9 cellular contexts compared by ENCODE assay signal in the genomic region with DNA sequence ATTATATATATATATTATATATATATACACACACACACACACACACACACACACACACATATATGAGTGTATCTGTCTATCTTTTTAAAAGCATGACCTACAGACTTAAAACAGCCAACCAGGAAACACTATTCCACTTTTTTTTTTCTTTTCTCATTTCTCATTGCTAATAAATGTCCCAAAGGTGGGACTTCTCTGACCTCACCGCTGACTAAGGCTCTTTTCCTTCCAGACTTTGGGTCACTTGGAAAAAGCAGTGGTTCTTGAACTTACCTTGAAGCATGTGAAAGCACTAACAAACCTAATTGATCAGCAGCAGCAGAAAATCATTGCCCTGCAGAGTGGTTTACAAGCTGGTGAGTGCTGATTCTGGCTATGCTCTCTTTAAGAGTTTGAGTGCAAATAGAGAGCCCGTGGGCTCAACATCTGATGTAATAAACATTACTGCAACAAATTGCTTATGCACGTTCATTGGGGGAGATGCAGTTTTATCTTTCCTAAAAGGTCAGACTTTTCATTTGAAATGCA. TPM values are rescaled to one million over a fixed set of nuclear protein-coding genes. Genes with fewer than 3 reads are reported as not detected.
DNase-seq lines count a peak whose midpoint lies in the region; ATAC-seq, FAIRE-seq and TF ChIP-seq lines count a peak whose summit lies in the region.
"Had no signal": no experiment of that assay in that cellular context is flagged by ENCODE, and none has a peak within 500 bp of the region (broad histone marks: within the 10 kb centered on the region; RNA-seq: fewer than 3 reads in every experiment).

No MANE protein-coding gene starts in this region.

- peaks cover 30% of the 10 kb centered on the region for H3K36me3 Mint-ChIP-seq in MCF 10A (ENCODE audit: insufficient read depth, unreplicated experiment)

- H3K27me3 Mint-ChIP-seq in MCF 10A (ENCODE audit: insufficient read depth, unreplicated experiment): no peaks in the 10 kb centered on the region

- H3K4me3 ChIP-seq in AG04449 (ENCODE audit: low read depth, low read length) (peak overlapping the region; percentile 99), HUES48 (ENCODE audit: low read depth, low read length) (0 out of 2 replicates have a peak overlapping the region, but pooled peaks have one; percentile 23), mucosa of stomach (ENCODE audit: low read length) (peak overlapping the region; percentile 9)

- peaks cover 43% of the 10 kb centered on the region for H3K4me1 Mint-ChIP-seq in MCF 10A (ENCODE audit: insufficient read depth, unreplicated experiment)

- intact Hi-C loops in MCF 10A (cut with micrococcal nuclease): loop anchor here (10.0 kb wide), 1 partner anchor 204 kb away; a partner anchor contains a TSS

- TF ChIP-seq CTCF in AG04449 (IDR thresholded peaks at IDR 0.05; ENCODE audit: insufficient read depth, low read length, missing control alignments) (no peak), MCF 10A (IDR thresholded peaks at IDR 0.05; ENCODE audit: unreplicated experiment) (no peak)

- POLR2A ChIA-PET in AG04449 (lab: Yijun Ruan, JAX) (interaction anchor here (1.0 to 3.6 kb wide), 4 partner anchors 42 to 270 kb away, joined by 3 to 31 read pairs (median 13); no protein-coding TSS in a partner anchor), MCF 10A (lab: Yijun Ruan, JAX) (interaction anchor here (0.9 to 12.4 kb wide), 10 partner anchors 13 to 269 kb away, joined by 3 to 251 read pairs (median 6); no protein-coding TSS in a partner anchor)

- H3K36me3 ChIP-seq in HUES48 (ENCODE audit: control insufficient read depth, insufficient read depth, low read length) (peaks cover 3% of the 10 kb centered on the region), mucosa of stomach (ENCODE audit: control insufficient read depth, insufficient read depth, low read length) (peaks cover 17% of the 10 kb centered on the region)

- H3K9me3 ChIP-seq in HUES48 (ENCODE audit: control insufficient read depth, insufficient read depth, low read length): no peaks in the 10 kb centered on the region
- H3K9me3 ChIP-seq in mucosa of stomach (ENCODE audit: control insufficient read depth, low read length): no peaks in the 10 kb centered on the region

- ATAC-seq in HG02973 (IDR thresholded peaks at IDR 0.05; ENCODE audit: unreplicated experiment) (no peak), HG03280 (IDR thresholded peaks at IDR 0.05; ENCODE audit: unreplicated experiment) (no peak)

- H3K9me3 Mint-ChIP-seq in MCF 10A (ENCODE audit: unreplicated experiment): no peaks in the 10 kb centered on the region

- TF ChIP-seq POLR2A in GM12892 (IDR thresholded peaks at IDR 0.05; ENCODE audit: low read depth, low read length): no peak

- FAIRE-seq in GM12892 (lab: Jason Lieb, UNC): no peak
- FAIRE-seq: TTC549 had no signal

- H3K9ac ChIP-seq in HUES48 (ENCODE audit: low read depth, low read length): no peak overlapping the region
- peak overlapping the region; percentile 99 for H3K9ac ChIP-seq in mucosa of stomach (ENCODE audit: low read length)

- H3K27me3 ChIP-seq in HUES48 (ENCODE audit: control insufficient read depth, insufficient read depth, low read length): peaks cover 61% of the 10 kb centered on the region
- H3K27me3 ChIP-seq in mucosa of stomach (ENCODE audit: control insufficient read depth, insufficient read depth, low read length): no peaks in the 10 kb centered on the region

- H3K4me1 ChIP-seq in HUES48 (ENCODE audit: control insufficient read depth, insufficient read depth, low read length): peaks cover 21% of the 10 kb centered on the region
- H3K4me1 ChIP-seq in mucosa of stomach (ENCODE audit: control insufficient read depth, insufficient read depth, low read length): peaks cover 54% of the 10 kb centered on the region

- peak overlapping the region; percentile 94 for H3K4me3 Mint-ChIP-seq in MCF 10A (ENCODE audit: unreplicated experiment)

- no peak overlapping the region for H3K27ac ChIP-seq in HUES48 (ENCODE audit: low read depth, low read length)

- DNase-seq in AG04449 (ENCODE audit: low read depth, low spot score): no peak
- no peak for DNase-seq in MCF 10A (ENCODE audit: unreplicated experiment)
- DNase-seq in GM12892 (ENCODE audit: insufficient read length): no peak
- DNase-seq in NCI-H2107 (lab: John Stamatoyannopoulos, UW): no peak

- CTCF ChIA-PET in AG04449 (lab: Yijun Ruan, JAX): interaction anchor here (0.6 to 17.4 kb wide), 15 partner anchors 7 to 966 kb away, joined by 3 to 411 read pairs (median 7); no protein-coding TSS in a partner anchor
- CTCF ChIA-PET in MCF 10A (lab: Yijun Ruan, JAX): interaction anchor here (0.6 to 14.5 kb wide), 27 partner anchors 13 to 346 kb away, joined by 3 to 185 read pairs (median 5); no protein-coding TSS in a partner anchor

- peak overlapping the region; percentile 78 for H3K27ac Mint-ChIP-seq in MCF 10A (ENCODE audit: low read depth, unreplicated experiment)

- no TSS peak for BruUV-seq in MCF 10A (replicated peaks; lab: Mats Ljungman, UMichigan)

RNA-seq across cellular contexts. Expression of a gene that starts 2.0 kb away (rescaled TPM):
- 16.8 and 27.9 TPM in 2 replicates for total RNA-seq in MCF 10A (2022)
- 117 TPM for polyA plus RNA-seq in GM12892 (2012; ENCODE audit: missing spikeins)

Comparison
In these comparisons a context has a peak if more than half of its experiments do, and no peak if none do; other contexts are left out.
1. H3K4me3 ChIP-seq: peak in every context shown above with its lines; median percentile 99 in AG04449; 23 in HUES48; 9 in mucosa of stomach.